Comparison of ENCODE assay signal across 22 cellular contexts in the genomic region with DNA sequence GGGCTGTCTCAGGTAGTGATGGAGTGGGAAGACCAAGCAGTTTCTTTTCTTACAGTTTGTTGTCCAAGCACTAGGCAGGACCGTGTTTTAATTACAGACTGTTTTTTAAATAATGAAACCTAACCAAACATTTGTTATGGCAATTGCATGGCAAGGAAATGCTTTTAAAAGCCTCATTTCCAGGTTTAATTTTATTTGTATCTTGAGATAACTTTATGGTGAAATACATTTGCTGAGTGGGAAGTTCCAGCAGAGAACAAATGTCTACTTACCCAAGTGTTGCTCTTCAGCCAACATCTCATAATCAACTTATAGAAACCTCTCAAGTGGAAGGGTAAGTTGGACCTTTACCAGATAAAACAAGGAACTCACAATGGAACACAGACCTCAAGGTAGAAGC. TPM values are rescaled to one million over a fixed set of nuclear protein-coding genes. Genes with fewer than 3 reads are reported as not detected.
"Had no signal": no experiment of that assay in that cellular context is flagged by ENCODE, and none has a peak within 500 bp of the region (broad histone marks: within the 10 kb centered on the region; RNA-seq: fewer than 3 reads in every experiment).

No MANE protein-coding gene starts in this region.

- H3K27ac Mint-ChIP-seq: activated CD4-positive, alpha-beta memory T cell treated with anti-CD3 and anti-CD28 coated beads for 36 hours; activated naive CD4-positive, alpha-beta T cell treated with anti-CD3 and anti-CD28 coated beads for 36 hours; activated naive CD8-positive, alpha-beta T cell treated with anti-CD3 and anti-CD28 coated beads, Interleukin-2, amount 10 ng/mL, durations not matched to agents 7 days and 5 days; activated T-cell treated with anti-CD3 and anti-CD28 coated beads, Interleukin-2, amount 50 U/mL, for 72 hours; nephron progenitor cell; stimulated activated naive CD8-positive, alpha-beta T cell treated with anti-CD3 and anti-CD28 coated beads, Interleukin-15, Interleukin-2, amounts not matched to agents 100 ng/mL and 50 ng/mL, for 24 hours had no signal

- H3K4me1 ChIP-seq: right lobe of liver, thyroid gland, upper lobe of right lung had no signal

- H3K36me3 ChIP-seq: gastrocnemius medialis, pancreas, right lobe of liver, thyroid gland, upper lobe of right lung had no signal

- H3K4me1 Mint-ChIP-seq: activated naive CD8-positive, alpha-beta T cell treated with anti-CD3 and anti-CD28 coated beads, Interleukin-2, amount 10 ng/mL, durations not matched to agents 7 days and 5 days; central memory CD8-positive, alpha-beta T cell had no signal

- H3K27ac ChIP-seq: gastrocnemius medialis, right lobe of liver, skin epidermis, thyroid gland, upper lobe of right lung had no signal

- FAIRE-seq: colon, pancreas had no signal

- H3K9me3 Mint-ChIP-seq: activated CD4-positive, alpha-beta memory T cell treated with anti-CD3 and anti-CD28 coated beads for 36 hours; activated naive CD4-positive, alpha-beta T cell treated with anti-CD3 and anti-CD28 coated beads for 36 hours; activated naive CD8-positive, alpha-beta T cell treated with anti-CD3 and anti-CD28 coated beads, Interleukin-2, amount 10 ng/mL, durations not matched to agents 7 days and 5 days; activated T-cell treated with anti-CD3 and anti-CD28 coated beads, Interleukin-2, amount 50 U/mL, for 72 hours; central memory CD8-positive, alpha-beta T cell; stimulated activated naive CD8-positive, alpha-beta T cell treated with anti-CD3 and anti-CD28 coated beads, Interleukin-15, Interleukin-2, amounts not matched to agents 100 ng/mL and 50 ng/mL, for 24 hours had no signal

- H3K4me3 Mint-ChIP-seq: activated CD4-positive, alpha-beta memory T cell treated with anti-CD3 and anti-CD28 coated beads for 36 hours; activated naive CD4-positive, alpha-beta T cell treated with anti-CD3 and anti-CD28 coated beads for 36 hours; activated naive CD8-positive, alpha-beta T cell treated with anti-CD3 and anti-CD28 coated beads, Interleukin-2, amount 10 ng/mL, durations not matched to agents 7 days and 5 days; activated T-cell treated with anti-CD3 and anti-CD28 coated beads, Interleukin-2, amount 50 U/mL, for 72 hours; central memory CD8-positive, alpha-beta T cell; nephron progenitor cell; stimulated activated naive CD8-positive, alpha-beta T cell treated with anti-CD3 and anti-CD28 coated beads, Interleukin-15, Interleukin-2, amounts not matched to agents 100 ng/mL and 50 ng/mL, for 24 hours had no signal

- H3K27me3 ChIP-seq: gastrocnemius medialis, pancreas, right lobe of liver, thyroid gland, upper lobe of right lung had no signal

- H3K9me3 ChIP-seq: gastrocnemius medialis, pancreas, right lobe of liver, thyroid gland, upper lobe of right lung had no signal

- DNase-seq: activated CD4-positive, alpha-beta memory T cell treated with anti-CD3 and anti-CD28 coated beads for 36 hours; activated CD4-positive, alpha-beta T cell treated with anti-CD3 and anti-CD28 coated beads for 48 hours; activated effector memory CD4-positive, alpha-beta T cell treated with Interleukin-2 at 50 U/mL for 16 hours; activated naive CD4-positive, alpha-beta T cell treated with anti-CD3 and anti-CD28 coated beads for 36 hours; activated naive CD8-positive, alpha-beta T cell treated with anti-CD3 and anti-CD28 coated beads, Interleukin-2, amount 10 ng/mL, durations not matched to agents 7 days and 5 days; activated T-cell treated with anti-CD3 and anti-CD28 coated beads, Interleukin-2, amount 50 U/mL, for 72 hours; effector memory CD4-positive, alpha-beta T cell; gastrocnemius medialis; hippocampal formation; kidney glomerular epithelial cell; nephron progenitor cell; right lobe of liver; stimulated activated CD4-positive, alpha-beta T cell treated with anti-CD3 and anti-CD28 coated beads, Interleukin-1b, Interleukin-23, amount 100 ng/mL, for 48 hours; substantia nigra; T-helper 2 cell; thyroid gland; upper lobe of right lung had no signal

- H3K36me3 Mint-ChIP-seq: activated CD4-positive, alpha-beta memory T cell treated with anti-CD3 and anti-CD28 coated beads for 36 hours; activated naive CD8-positive, alpha-beta T cell treated with anti-CD3 and anti-CD28 coated beads, Interleukin-2, amount 10 ng/mL, durations not matched to agents 7 days and 5 days had no signal

- H3K4me3 ChIP-seq: gastrocnemius medialis, pancreas, right lobe of liver, skin epidermis, thyroid gland, upper lobe of right lung had no signal

RNA-seq across cellular contexts. Expression of a gene that starts 11.8 kb away (rescaled TPM):
- total RNA-seq: activated naive CD4-positive, alpha-beta T cell treated with anti-CD3 and anti-CD28 coated beads for 36 hours had no signal
